In the genomic region with DNA sequence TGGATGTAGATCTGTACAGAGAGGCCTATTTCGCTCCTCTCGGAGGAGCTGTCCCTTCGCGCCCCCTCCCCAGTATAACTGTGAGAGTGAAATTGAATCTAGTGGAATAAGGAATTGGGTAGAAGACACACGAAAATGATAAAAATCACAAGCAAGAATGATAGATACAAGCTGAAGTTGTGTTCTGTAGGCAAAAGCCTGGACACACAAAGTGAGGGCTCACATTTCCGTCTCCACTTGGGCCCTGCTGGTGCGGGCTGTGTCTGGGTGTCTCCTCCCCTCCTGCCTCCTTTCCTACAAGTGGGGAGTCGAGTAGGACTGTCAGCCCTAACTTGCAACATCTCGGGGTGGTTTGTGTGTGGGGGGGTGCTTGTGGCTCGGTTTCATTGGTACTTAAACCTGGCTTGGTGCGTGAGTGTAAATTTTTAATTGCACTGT, we compare ENCODE assay signal across 11 cellular contexts. TPM values are rescaled to one million over a fixed set of nuclear protein-coding genes. Genes with fewer than 3 reads are reported as not detected.
A peak's percentile ranks its signal among the peaks of the same experiment; 100 is the strongest.
DNase-seq lines count a peak whose midpoint lies in the region; ATAC-seq, FAIRE-seq and TF ChIP-seq lines count a peak whose summit lies in the region.
"Had no signal": no experiment of that assay in that cellular context is flagged by ENCODE, and none has a peak within 500 bp of the region (broad histone marks: within the 10 kb centered on the region; RNA-seq: fewer than 3 reads in every experiment).

No MANE protein-coding gene starts in this region.

- POLR2A ChIA-PET in WTC11 (lab: Charles Lee): interaction anchor here (0.9 kb wide), 1 partner anchor 8 kb away, joined by 4 read pairs; no protein-coding TSS in a partner anchor

- H3K9ac ChIP-seq in keratinocyte (ENCODE audit: control insufficient read depth, extremely low read depth, insufficient read depth, low read length) (no peak overlapping the region), kidney (ENCODE audit: low read length in 2 of 2) (no peak overlapping the region)

- CTCF ChIA-PET in WTC11 (lab: Charles Lee): interaction anchor here (1.0 to 1.4 kb wide), 4 partner anchors 10 to 188 kb away, joined by 3 to 6 read pairs (median 4); no protein-coding TSS in a partner anchor

- H3K4me3 ChIP-seq in CD4-positive, CD25-positive, alpha-beta regulatory T cell (ENCODE audit: low read depth, low read length): peak overlapping the region; percentile 44
- no peak overlapping the region for H3K4me3 ChIP-seq in keratinocyte (ENCODE audit: control insufficient read depth in 2 of 3, extremely low read depth in 1 of 3, insufficient read depth in 2 of 3, low read depth in 1 of 3, low read length in 3 of 3)
- no peak overlapping the region for H3K4me3 ChIP-seq in kidney (ENCODE audit: low read length in 2 of 2)

- no peak overlapping the region for H2AFZ ChIP-seq in keratinocyte (ENCODE audit: control insufficient read depth, low read length)

- H3K27ac ChIP-seq in CD4-positive, CD25-positive, alpha-beta regulatory T cell (ENCODE audit: insufficient read depth, low read length, poor library complexity, severe bottlenecking): no peak overlapping the region
- no peak overlapping the region for H3K27ac ChIP-seq in keratinocyte (ENCODE audit: control insufficient read depth, insufficient read depth, low read length)
- no peak overlapping the region for H3K27ac ChIP-seq in kidney (ENCODE audit: low read depth in 2 of 2, low read length in 2 of 2)
- H3K27ac ChIP-seq: upper lobe of left lung had no signal

- intact Hi-C loops in kidney (cut with DNase I): no loop called here

- H3K4me2 ChIP-seq in keratinocyte (ENCODE audit: control insufficient read depth, extremely low read depth, insufficient read depth, low read depth, low read length): peak overlapping the region; percentile 67

- no peaks in the 10 kb centered on the region for H3K79me2 ChIP-seq in keratinocyte (ENCODE audit: control insufficient read depth, insufficient read depth, low read length)

- peaks cover 3% of the 10 kb centered on the region for H4K20me1 ChIP-seq in keratinocyte (ENCODE audit: control insufficient read depth, extremely low read depth, insufficient read depth, low read length)

- H3K4me1 Mint-ChIP-seq in CD4-positive, CD25-positive, alpha-beta regulatory T cell: peaks cover 25 to 40% (median 32%) of the 10 kb centered on the region in 4 donors
- peaks cover 70% of the 10 kb centered on the region for H3K4me1 Mint-ChIP-seq in WTC11

- H3K4me1 ChIP-seq in CD4-positive, CD25-positive, alpha-beta regulatory T cell (ENCODE audit: control insufficient read depth, insufficient read depth, low read length, poor library complexity, severe bottlenecking): peaks cover 59% of the 10 kb centered on the region
- peaks cover 11% of the 10 kb centered on the region for H3K4me1 ChIP-seq in keratinocyte (ENCODE audit: control insufficient read depth, extremely low read depth, insufficient read depth, low read length)
- peaks cover 0 to 11% of the 10 kb centered on the region in 2 donors for H3K4me1 ChIP-seq in kidney (ENCODE audit: control insufficient read depth in 1 of 2, insufficient read depth in 1 of 2, low read depth in 1 of 2, low read length in 2 of 2)

- DNase-seq in CD4-positive, CD25-positive, alpha-beta regulatory T cell: peak in 1 of 3 donors; percentile 23
- peak; percentile 68 for DNase-seq in DMS53 (lab: John Stamatoyannopoulos, UW)
- DNase-seq in WTC11 (ENCODE audit: low spot score): peak; percentile 25
- no peak for DNase-seq in keratinocyte (ENCODE audit: low read depth, low spot score)
- DNase-seq in NCI-H128 (lab: John Stamatoyannopoulos, UW; ENCODE audit: unreplicated experiment): no peak
- DNase-seq in kidney: no peak
- DNase-seq: GOT3 had no signal

- FAIRE-seq in keratinocyte (lab: Jason Lieb, UNC) (no peak), kidney (lab: Jason Lieb, UNC) (no peak)
- FAIRE-seq: G401.6 had no signal

- H3K9me1 ChIP-seq in keratinocyte (ENCODE audit: control insufficient read depth, extremely low read depth, insufficient read depth, low read length): no peaks in the 10 kb centered on the region

- H3K27me3 Mint-ChIP-seq in CD4-positive, CD25-positive, alpha-beta regulatory T cell: peaks cover 82% of the 10 kb centered on the region
- H3K27me3 Mint-ChIP-seq in WTC11 (ENCODE audit: low read depth): peaks cover 99% of the 10 kb centered on the region

- H3K9me3 ChIP-seq in CD4-positive, CD25-positive, alpha-beta regulatory T cell (ENCODE audit: control insufficient read depth in 2 of 2, low read length in 2 of 2): peaks cover 1 to 4% of the 10 kb centered on the region in 2 experiments
- H3K9me3 ChIP-seq in keratinocyte (ENCODE audit: control insufficient read depth, low read depth, low read length) (no peaks in the 10 kb centered on the region), kidney (ENCODE audit: control insufficient read depth in 1 of 2, low read length in 2 of 2) (no peaks in the 10 kb centered on the region)
- H3K9me3 ChIP-seq: upper lobe of left lung had no signal

- ATAC-seq in CD4-positive, CD25-positive, alpha-beta regulatory T cell (ENCODE audit: low read depth in 2 of 2): no peak
- ATAC-seq in WTC11 (peak; percentile 8), HG03354 (IDR thresholded peaks at IDR 0.05; ENCODE audit: poor library complexity, severe bottlenecking, unreplicated experiment) (no peak)

- no peaks in the 10 kb centered on the region for H3K36me3 ChIP-seq in CD4-positive, CD25-positive, alpha-beta regulatory T cell (ENCODE audit: control insufficient read depth, insufficient read depth, low read length)
- H3K36me3 ChIP-seq in keratinocyte (ENCODE audit: control insufficient read depth in 2 of 2, extremely low read depth in 1 of 2, insufficient read depth in 2 of 2, low read length in 2 of 2) (no peaks in the 10 kb centered on the region), kidney (ENCODE audit: control insufficient read depth in 1 of 2, insufficient read depth in 2 of 2, low read length in 2 of 2) (no peaks in the 10 kb centered on the region)
- H3K36me3 ChIP-seq: upper lobe of left lung had no signal

- TF ChIP-seq CTCF in WTC11 (IDR thresholded peaks at IDR 0.05) (no peak), keratinocyte (optimal IDR thresholded peaks at IDR 0.05 in 1 of 3, IDR thresholded peaks at IDR 0.05 in 1 of 3, conservative IDR thresholded peaks at IDR 0.05 in 1 of 3; ENCODE audit: extremely low read depth in 1 of 3, insufficient read depth in 2 of 3, low read length in 3 of 3) (no peak), kidney (IDR thresholded peaks at IDR 0.05; ENCODE audit: borderline replicate concordance, extremely low read depth, insufficient read depth) (no peak)

- peak overlapping the region; percentile 25 to 47 (median 32) for H3K27ac Mint-ChIP-seq in CD4-positive, CD25-positive, alpha-beta regulatory T cell
- no peak overlapping the region for H3K27ac Mint-ChIP-seq in WTC11

- H3K36me3 Mint-ChIP-seq in CD4-positive, CD25-positive, alpha-beta regulatory T cell: no peaks in the 10 kb centered on the region
- H3K36me3 Mint-ChIP-seq in WTC11: no peaks in the 10 kb centered on the region

- dilution Hi-C loops in keratinocyte (cut with MboI; ENCODE audit: extremely low pct_ligation_motif_present, low sequenced_read_pairs): no loop called here

- peaks cover 0 to 14% (median 0%) of the 10 kb centered on the region in 7 donors for H3K9me3 Mint-ChIP-seq in CD4-positive, CD25-positive, alpha-beta regulatory T cell
- no peaks in the 10 kb centered on the region for H3K9me3 Mint-ChIP-seq in WTC11

- H3K27me3 ChIP-seq in CD4-positive, CD25-positive, alpha-beta regulatory T cell (ENCODE audit: control insufficient read depth, insufficient read depth, low read length): peaks cover 58% of the 10 kb centered on the region
- peaks cover 98% of the 10 kb centered on the region for H3K27me3 ChIP-seq in keratinocyte (ENCODE audit: control insufficient read depth, extremely low read depth, insufficient read depth, low read length)

- peak overlapping the region; percentile 62 to 89 (median 80) for H3K4me3 Mint-ChIP-seq in CD4-positive, CD25-positive, alpha-beta regulatory T cell
- H3K4me3 Mint-ChIP-seq in WTC11: peak overlapping the region; percentile 65

TF ChIP-seq in WTC11, 78 proteins besides CTCF, POLR2A, EP300 and RAD21:
- no peak for TF ChIP-seq SOX15 (CRISPR knock-in tag; IDR thresholded peaks at IDR 0.05)
- TF ChIP-seq ZNF121 (CRISPR knock-in tag; IDR thresholded peaks at IDR 0.05): no peak
- no peak for TF ChIP-seq NFE2L1 (CRISPR knock-in tag; IDR thresholded peaks at IDR 0.05)
- no peak for TF ChIP-seq ZNF263 (CRISPR knock-in tag; IDR thresholded peaks at IDR 0.05; ENCODE audit: low read depth)

RNA-seq across cellular contexts. Expression of a gene that starts 0.5 kb away (rescaled TPM):
- total RNA-seq in CD4-positive, CD25-positive, alpha-beta regulatory T cell: not detected
- not detected for polyA plus RNA-seq in CD4-positive, CD25-positive, alpha-beta regulatory T cell
- total RNA-seq in WTC11 (2021): 0.07 to 0.21 TPM in 2 of 3 replicates, not detected in the other
- not detected in 3 replicates for polyA plus RNA-seq in keratinocyte
- not detected for polyA plus RNA-seq in keratinocyte (2011; ENCODE audit: low read depth)
- not detected in 2 replicates for polyA plus RNA-seq in keratinocyte (2011; cell fraction: cytosol; rRNA removed)
- not detected in 2 replicates for polyA plus RNA-seq in keratinocyte (2011; cell fraction: nucleus; rRNA removed)
- polyA plus RNA-seq in keratinocyte (2012; ENCODE audit: low replicate concordance): not detected in 2 replicates
- not detected in 3 replicates for polyA minus RNA-seq in keratinocyte
- polyA minus RNA-seq in keratinocyte (2011; cell fraction: cytosol; rRNA and poly(A)+ RNA removed): not detected
- polyA minus RNA-seq in keratinocyte (2011; cell fraction: nucleus; rRNA and poly(A)+ RNA removed): not detected in 2 replicates
- not detected for total RNA-seq in kidney
- polyA plus RNA-seq in kidney (ENCODE audit: insufficient read depth, low read depth, low replicate concordance): not detected
- total RNA-seq: liver, upper lobe of left lung had no signal
- polyA plus RNA-seq: liver had no signal

Comparison
In these comparisons a context has a peak if more than half of its experiments do, and no peak if none do; other contexts are left out.
1. DNase-seq: peak in DMS53 (single experiment) and WTC11 (single experiment); none in keratinocyte (single experiment), NCI-H128 (single experiment) and kidney (single experiment).